8 cellular contexts compared by ENCODE assay signal in genomic region chr6:31546962-31547726, GRCh38. TPM values are rescaled to one million over a fixed set of nuclear protein-coding genes. Genes with fewer than 3 reads are reported as not detected.
DNase-seq lines count a peak whose midpoint lies in the region; ATAC-seq and TF ChIP-seq lines count a peak whose summit lies in the region.

A gene with protein sequence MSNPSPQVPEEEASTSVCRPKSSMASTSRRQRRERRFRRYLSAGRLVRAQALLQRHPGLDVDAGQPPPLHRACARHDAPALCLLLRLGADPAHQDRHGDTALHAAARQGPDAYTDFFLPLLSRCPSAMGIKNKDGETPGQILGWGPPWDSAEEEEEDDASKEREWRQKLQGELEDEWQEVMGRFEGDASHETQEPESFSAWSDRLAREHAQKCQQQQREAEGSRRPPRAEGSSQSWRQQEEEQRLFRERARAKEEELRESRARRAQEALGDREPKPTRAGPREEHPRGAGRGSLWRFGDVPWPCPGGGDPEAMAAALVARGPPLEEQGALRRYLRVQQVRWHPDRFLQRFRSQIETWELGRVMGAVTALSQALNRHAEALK (plus strand): TSS chr6:31547608. CDS start chr6:31547695, 87 bp downstream.

- DNase-seq in GM12865 (ENCODE audit: low read depth) (peak; percentile 98), NCI-H2029 treated with DMSO at 0.1 percent for 48 hours (lab: John Stamatoyannopoulos, UW) (peak; percentile 97), T1000 (lab: John Stamatoyannopoulos, UW) (peak; percentile 86), astrocyte of the cerebellum (ENCODE audit: low read depth) (peak; percentile 95), hepatic stellate cell (ENCODE audit: low spot score) (peak; percentile 92), vagina (ENCODE audit: extremely low spot score in 2 of 2) (peak in 1 of 2 donors; percentile 97)

- H3K4me3 ChIP-seq in GM12865 (ENCODE audit: low read depth, low read length) (peak within 1 kb of the TSS; percentile 54), astrocyte of the cerebellum (ENCODE audit: low read depth, low read length) (peak within 1 kb of the TSS; percentile 54), rectal smooth muscle tissue (ENCODE audit: low read length) (peak within 1 kb of the TSS; percentile 63), vagina (peak within 1 kb of the TSS; percentile 36 to 46)

- no peaks in the 10 kb centered on the region for H3K9me3 ChIP-seq in vagina

- ATAC-seq in HG02938 (IDR thresholded peaks at IDR 0.05; ENCODE audit: unreplicated experiment) = peak; percentile 63

- TF ChIP-seq CTCF in GM12865 (IDR thresholded peaks at IDR 0.05; ENCODE audit: insufficient read depth, low read depth, low read length, missing control alignments) (no peak), astrocyte of the cerebellum (IDR thresholded peaks at IDR 0.05; ENCODE audit: low read depth, low read length, missing control alignments) (no peak), vagina (IDR thresholded peaks at IDR 0.05) (peak in 1 of 3 experiments; percentile 19)

- intact Hi-C loops in vagina (cut with DNase I) = loop anchor here (2.0 kb wide), 1 partner anchor 52 kb away; no protein-coding TSS in a partner anchor

- TF ChIP-seq POLR2A in vagina (IDR thresholded peaks at IDR 0.05) = no peak

- H3K4me1 ChIP-seq in rectal smooth muscle tissue (ENCODE audit: control insufficient read depth, insufficient read depth, low read length) (peaks cover 12% of the 10 kb centered on the region), vagina (peaks cover 40% of the 10 kb centered on the region)

- H3K27ac ChIP-seq in rectal smooth muscle tissue (ENCODE audit: low read depth, low read length) (peak within 1 kb of the TSS; percentile 87), vagina (peak within 1 kb of the TSS; percentile 83)

- no peaks in the 10 kb centered on the region for H3K27me3 ChIP-seq in rectal smooth muscle tissue (ENCODE audit: control insufficient read depth, insufficient read depth, low read length)
- H3K27me3 ChIP-seq in vagina = no peaks in the 10 kb centered on the region

- in situ Hi-C loops in astrocyte of the cerebellum (cut with HindIII; ENCODE audit: low sequenced_read_pairs) = no loop called here

- H3K36me3 ChIP-seq in rectal smooth muscle tissue (ENCODE audit: control insufficient read depth, insufficient read depth, low read length) = peaks cover 5% of the 10 kb centered on the region
- peaks cover 0 to 6% of the 10 kb centered on the region in 2 donors for H3K36me3 ChIP-seq in vagina

- H3K9ac ChIP-seq in rectal smooth muscle tissue (ENCODE audit: low read length) = no peak within 1 kb of the TSS

RNA-seq across cellular contexts. Expression of the gene that starts here (rescaled TPM):
- total RNA-seq in vagina = 14.2 TPM
